ENCODE assay signal across 22 cellular contexts in genomic region chr1:64669098-64669675, GRCh38.
"Had no signal": no experiment of that assay in that cellular context is flagged by ENCODE, and none has a peak within 500 bp of the region (broad histone marks: within the 10 kb centered on the region; RNA-seq: fewer than 3 reads in every experiment).

No MANE protein-coding gene starts in this region.

- H3K4me3 ChIP-seq: body of pancreas, MG63, Peyer's patch had no signal

- H3K4me1 ChIP-seq: body of pancreas, Peyer's patch had no signal

- ATAC-seq: activated CD8-positive, alpha-beta T cell treated with anti-CD3 and anti-CD28 coated beads, Interleukin-2, amount 10 ng/mL, durations not matched to agents 7 days and 5 days; body of pancreas had no signal

- H3K36me3 ChIP-seq: MG63, Peyer's patch had no signal

- DNase-seq: activated CD4-positive, alpha-beta T cell treated with anti-CD3 and anti-CD28 coated beads for 48 hours; activated CD4-positive, alpha-beta T cell treated with anti-CD3 and anti-CD28 coated beads, Interleukin-2, amount 50 U/mL, for 4 hours; activated CD4-positive, CD25-positive, alpha-beta regulatory T cell treated with anti-CD3 and anti-CD28 coated beads, Interleukin-2, amount 50 U/mL, for 72 hours; activated CD8-positive, alpha-beta memory T cell treated with anti-CD3 and anti-CD28 coated beads, Interleukin-2, amount 50 U/mL, for 48 hours; activated CD8-positive, alpha-beta T cell treated with anti-CD3 and anti-CD28 coated beads, Interleukin-2, amount 10 ng/mL, durations not matched to agents 7 days and 5 days; activated effector memory CD4-positive, alpha-beta T cell treated with Interleukin-2 at 50 U/mL for 16 hours; activated naive CD4-positive, alpha-beta T cell; activated T-cell treated with anti-CD3 and anti-CD28 coated beads, Interleukin-2, amount 50 U/mL, for 24 hours; body of pancreas; cerebellar nuclear complex; MG63; MV-4-11; NCI-H1092 treated with DMSO at 0.1 percent for 48 hours; NCI-H1417 treated with DMSO at 0.1 percent for 48 hours; NCI-H1694; NCI-H2029; NCI-H2107; NCI-H510A treated with DMSO at 0.1 percent for 48 hours; NCI-H69; Peyer's patch; SHP77 treated with DMSO at 0.1 percent for 48 hours had no signal

- H3K9me3 ChIP-seq: body of pancreas, MG63, Peyer's patch had no signal

- H3K27ac ChIP-seq: body of pancreas, Peyer's patch, RWPE1 had no signal

- H3K27me3 ChIP-seq: body of pancreas, MG63, Peyer's patch had no signal
